ENCODE assay signal across 11 cellular contexts in genomic region chr9:37574996-37575395, GRCh38. TPM values are rescaled to one million over a fixed set of nuclear protein-coding genes. Genes with fewer than 3 reads are reported as not detected.
DNase-seq lines count a peak whose midpoint lies in the region; ATAC-seq, FAIRE-seq and TF ChIP-seq lines count a peak whose summit lies in the region.
"Had no signal": no experiment of that assay in that cellular context is flagged by ENCODE, and none has a peak within 500 bp of the region (broad histone marks: within the 10 kb centered on the region; RNA-seq: fewer than 3 reads in every experiment).

No MANE protein-coding gene starts in this region.

- no peak for TF ChIP-seq EP300 in upper lobe of left lung (IDR thresholded peaks at IDR 0.05)

- H3K36me3 Mint-ChIP-seq in astrocyte (ENCODE audit: low read depth, unreplicated experiment) = peaks cover 2% of the 10 kb centered on the region
- peaks cover 11% of the 10 kb centered on the region for H3K36me3 Mint-ChIP-seq in memory B cell

- H3K9me3 Mint-ChIP-seq in astrocyte (ENCODE audit: unreplicated experiment) = no peaks in the 10 kb centered on the region
- H3K9me3 Mint-ChIP-seq in memory B cell = no peaks in the 10 kb centered on the region
- H3K9me3 Mint-ChIP-seq: activated naive CD4-positive, alpha-beta T cell treated with anti-CD3 and anti-CD28 coated beads, Interleukin-2, amount 50 U/mL, for 72 hours had no signal

- ATAC-seq in heart left ventricle (no peak), left ventricle myocardium superior (no peak), memory B cell (ENCODE audit: low read depth) (no peak), upper lobe of left lung (ENCODE audit: low FRiP score in 2 of 2) (no peak), foreskin keratinocyte (no peak)
- ATAC-seq in stimulated activated naive CD8-positive, alpha-beta T cell treated with anti-CD3 and anti-CD28 coated beads, Interleukin-15, Interleukin-2, amounts not matched to agents 100 U/mL and 50 U/mL, for 24 hours = no peak

- TF ChIP-seq POLR2A in heart left ventricle (IDR thresholded peaks at IDR 0.05) (no peak), upper lobe of left lung (IDR thresholded peaks at IDR 0.05) (no peak)

- H3K4me1 ChIP-seq in heart left ventricle = peaks cover 0 to 24% (median 18%) of the 10 kb centered on the region in 12 donors
- H3K4me1 ChIP-seq in astrocyte (ENCODE audit: insufficient read depth, low read length) = peaks cover 18% of the 10 kb centered on the region
- H3K4me1 ChIP-seq in upper lobe of left lung = peaks cover 2 to 26% (median 10%) of the 10 kb centered on the region in 4 donors
- H3K4me1 ChIP-seq in foreskin keratinocyte = no peaks in the 10 kb centered on the region

- H3K4me3 ChIP-seq in heart left ventricle (peak overlapping the region in 9 of 12 donors; percentile 68 to 98 (median 83)), astrocyte (ENCODE audit: insufficient read depth, low read depth, low read length) (peak overlapping the region; percentile 79), upper lobe of left lung (peak overlapping the region in 3 of 4 donors; percentile 78 to 90 (median 78))

- H3K4me1 Mint-ChIP-seq in astrocyte (ENCODE audit: low read depth, unreplicated experiment) (peaks cover 22% of the 10 kb centered on the region), memory B cell (peaks cover 43% of the 10 kb centered on the region)

- DNase-seq in heart left ventricle (no peak), left ventricle myocardium superior (no peak), astrocyte (ENCODE audit: low read depth) (peak; percentile 30), memory B cell (ENCODE audit: low spot score in 2 of 2) (no peak), upper lobe of left lung (no peak), GM13976 (ENCODE audit: low spot score) (no peak), foreskin keratinocyte (no peak)
- DNase-seq in stimulated activated naive CD8-positive, alpha-beta T cell treated with anti-CD3 and anti-CD28 coated beads, Interleukin-15, Interleukin-2, amounts not matched to agents 100 U/mL and 50 U/mL, for 24 hours = no peak
- DNase-seq: DMS53, NCI-H446 treated with DMSO at 0.1 percent for 48 hours had no signal

- in situ Hi-C loops in GM13976 (cut with MboI; ENCODE audit: low sequenced_read_pairs, unreplicated experiment) = no loop called here

- no peak for TF ChIP-seq CTCF in heart left ventricle (IDR thresholded peaks at IDR 0.05)
- no peak for TF ChIP-seq CTCF in astrocyte (IDR thresholded peaks at IDR 0.05; ENCODE audit: insufficient read depth, low read depth, low read length)
- TF ChIP-seq CTCF in upper lobe of left lung (IDR thresholded peaks at IDR 0.05) = no peak
- TF ChIP-seq CTCF in GM13976 (IDR thresholded peaks at IDR 0.05; ENCODE audit: borderline replicate concordance, control extremely low read depth, extremely low read depth, insufficient read depth, missing control alignments) = no peak
- TF ChIP-seq CTCF in foreskin keratinocyte (conservative IDR thresholded peaks at IDR 0.05) = no peak

- 48 to 58% (median 53%) methylated on average over 4 of the region's 4 CpGs for WGBS in heart left ventricle, 4 donors
- WGBS in upper lobe of left lung, 2 donors = 75 to 82% methylated on average over 4 of the region's 4 CpGs

- H3K4me3 Mint-ChIP-seq in astrocyte (ENCODE audit: unreplicated experiment) (peak overlapping the region; percentile 84), memory B cell (peak overlapping the region; percentile 92)

- H3K9me3 ChIP-seq in heart left ventricle (no peaks in the 10 kb centered on the region), astrocyte (ENCODE audit: insufficient read depth, low read depth, low read length) (no peaks in the 10 kb centered on the region), upper lobe of left lung (no peaks in the 10 kb centered on the region)

- H3K27me3 Mint-ChIP-seq in astrocyte (ENCODE audit: low read depth, unreplicated experiment) (no peaks in the 10 kb centered on the region), memory B cell (no peaks in the 10 kb centered on the region)

- H3K27me3 ChIP-seq in heart left ventricle (no peaks in the 10 kb centered on the region), astrocyte (ENCODE audit: insufficient read depth, low read length) (no peaks in the 10 kb centered on the region), upper lobe of left lung (no peaks in the 10 kb centered on the region), foreskin keratinocyte (no peaks in the 10 kb centered on the region)

- peak overlapping the region; percentile 97 for H3K4me2 ChIP-seq in astrocyte (ENCODE audit: low read length)

- H3K36me3 ChIP-seq in heart left ventricle (no peaks in the 10 kb centered on the region), astrocyte (ENCODE audit: insufficient read depth, low read length) (no peaks in the 10 kb centered on the region), upper lobe of left lung (no peaks in the 10 kb centered on the region)

- H3K79me2 ChIP-seq in astrocyte (ENCODE audit: insufficient read depth, low read length) = peaks cover 30% of the 10 kb centered on the region

- H3K27ac ChIP-seq in heart left ventricle (peak overlapping the region in 7 of 12 donors; percentile 75 to 90 (median 84)), astrocyte (ENCODE audit: low read depth, low read length) (no peak overlapping the region), upper lobe of left lung (peak overlapping the region in 1 of 4 donors; percentile 86), foreskin keratinocyte (no peak overlapping the region)

- H3K9ac ChIP-seq in astrocyte (ENCODE audit: low read length) = peak overlapping the region; percentile 88

- H2AFZ ChIP-seq in astrocyte (ENCODE audit: low read depth, low read length) = no peak overlapping the region

- intact Hi-C loops in heart left ventricle (cut with DNase I) = loop anchor here in 5 of 10 donors (5.0 to 10.0 kb wide), 4 partner anchors 80 to 150 kb away; partner anchors contain the start of genes POLR1E (in 4 of the 5) and GRHPR (in 1 of the 5)
- intact Hi-C loops in left ventricle myocardium superior (cut with micrococcal nuclease) = no loop called here

- H3K27ac Mint-ChIP-seq in astrocyte (ENCODE audit: unreplicated experiment) = peak overlapping the region; percentile 66
- peak overlapping the region; percentile 91 for H3K27ac Mint-ChIP-seq in memory B cell
- H3K27ac Mint-ChIP-seq: activated naive CD4-positive, alpha-beta T cell treated with anti-CD3 and anti-CD28 coated beads, Interleukin-2, amount 50 U/mL, for 72 hours had no signal

- H4K20me1 ChIP-seq in astrocyte (ENCODE audit: insufficient read depth, low read length) = peaks cover 26% of the 10 kb centered on the region

- no peak for FAIRE-seq in astrocyte (lab: Jason Lieb, UNC)

RNA-seq across cellular contexts. Expression of gene FBXO10, which starts 1.2 kb away (rescaled TPM):
- total RNA-seq in heart left ventricle (1 to 10 TPM; 5.5 to 9.8 (median 7.3) TPM), left ventricle myocardium superior (8.3 TPM), astrocyte (11.7 and 12.7 TPM in 2 replicates), upper lobe of left lung (10 to 100 TPM in 2 of 6 donors, 1 to 10 TPM in 4; 7.9 to 13.4 (median 8.7) TPM), foreskin keratinocyte (3.8 and 3.9 TPM in 2 replicates)
- polyA plus RNA-seq in heart left ventricle (1 to 10 TPM; 2.4 to 6.0 TPM), foreskin keratinocyte (1.5 and 1.6 TPM in 2 replicates)

RNA-seq across cellular contexts. Expression of gene TOMM5, which starts 17.4 kb away (rescaled TPM):
- total RNA-seq in heart left ventricle = 10 to 100 TPM; 39.7 to 64.2 (median 50.3) TPM
- 100 to 1,000 TPM; 103 to 139 TPM for polyA plus RNA-seq in heart left ventricle
- 60.7 TPM for total RNA-seq in left ventricle myocardium superior
- 125 and 137 TPM in 2 replicates for total RNA-seq in astrocyte
- 10 to 100 TPM; 35.4 to 83.5 (median 54.2) TPM for total RNA-seq in upper lobe of left lung
- 167 and 196 TPM in 2 replicates for total RNA-seq in foreskin keratinocyte
- polyA plus RNA-seq in foreskin keratinocyte = 242 and 275 TPM in 2 replicates

Comparison
In these comparisons a context has a peak if more than half of its experiments do, and no peak if none do; other contexts are left out.
1. H3K27ac ChIP-seq: peak in heart left ventricle (7 of 12); none in astrocyte (single experiment) and foreskin keratinocyte (single experiment).
2. Peak in every context shown above with its lines, with median percentiles within 50 percentile points of each other: H3K4me3 ChIP-seq.